20 cellular contexts compared by ENCODE assay signal in the genomic region with DNA sequence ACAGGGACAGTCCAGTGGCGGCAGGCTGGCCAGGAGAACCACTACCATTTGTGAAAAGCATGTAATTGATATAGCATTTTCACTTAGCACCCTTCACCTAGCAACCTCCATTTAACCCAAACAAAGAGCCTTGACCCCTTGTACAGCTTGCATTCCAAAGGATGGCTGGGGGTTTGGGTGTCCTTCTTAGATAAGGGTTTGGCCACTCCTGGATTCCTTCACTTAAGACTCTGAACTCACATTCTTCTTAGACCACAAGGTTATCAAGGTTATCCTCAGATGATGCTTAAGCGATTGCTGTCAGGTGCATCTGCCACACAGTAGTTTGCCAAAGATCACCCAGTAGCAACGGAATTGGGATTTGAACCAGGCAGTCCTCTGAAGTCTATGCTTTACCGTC.
DNase-seq lines count a peak whose midpoint lies in the region; ATAC-seq and TF ChIP-seq lines count a peak whose summit lies in the region.
"Had no signal": no experiment of that assay in that cellular context is flagged by ENCODE, and none has a peak within 500 bp of the region (broad histone marks: within the 10 kb centered on the region; RNA-seq: fewer than 3 reads in every experiment).

No MANE protein-coding gene starts in this region.

- H3K4me3 Mint-ChIP-seq in neural progenitor cell, result no peak overlapping the region
- no peak overlapping the region for H3K4me3 Mint-ChIP-seq in CD4-positive, alpha-beta T cell
- H3K4me3 Mint-ChIP-seq: CD4-positive, CD25-positive, alpha-beta regulatory T cell; GM23338; H9 had no signal

- H3K27me3 Mint-ChIP-seq in neural progenitor cell (ENCODE audit: insufficient read depth, low read depth), result peaks cover 2% of the 10 kb centered on the region
- H3K27me3 Mint-ChIP-seq in CD4-positive, alpha-beta T cell, result no peaks in the 10 kb centered on the region

- H3K36me3 Mint-ChIP-seq in neural progenitor cell, result peaks cover 2% of the 10 kb centered on the region
- H3K36me3 Mint-ChIP-seq in CD4-positive, alpha-beta T cell (ENCODE audit: low read depth), result no peaks in the 10 kb centered on the region
- H3K36me3 Mint-ChIP-seq: CD4-positive, CD25-positive, alpha-beta regulatory T cell had no signal

- no peak overlapping the region for H3K4me2 ChIP-seq in neural progenitor cell
- H3K4me2 ChIP-seq: BLaER1, GM23338 had no signal

- ATAC-seq in CD4-positive, alpha-beta T cell (ENCODE audit: poor library complexity), result no peak
- ATAC-seq in left lung (no peak), HG02970 (IDR thresholded peaks at IDR 0.05; ENCODE audit: low FRiP score, unreplicated experiment) (no peak)
- ATAC-seq: GM23338 had no signal

- no peak overlapping the region for H3K27ac ChIP-seq in neural progenitor cell
- H3K27ac ChIP-seq in CD4-positive, alpha-beta T cell (ENCODE audit: low read depth, low read length), result no peak overlapping the region
- H3K27ac ChIP-seq in left lung, result no peak overlapping the region
- H3K27ac ChIP-seq: BLaER1, Peyer's patch had no signal

- H2AFZ ChIP-seq in neural progenitor cell (replicated peaks), result no peak overlapping the region
- H2AFZ ChIP-seq: GM23338 had no signal

- H3K4me1 ChIP-seq in neural progenitor cell, result peaks cover 38% of the 10 kb centered on the region
- no peaks in the 10 kb centered on the region for H3K4me1 ChIP-seq in left lung
- H3K4me1 ChIP-seq: Peyer's patch had no signal

- intact Hi-C loops in CD4-positive, alpha-beta T cell (cut with DNase I, micrococcal nuclease), result no loop called here
- intact Hi-C loops in left lung (cut with DNase I), result no loop called here

- H3K36me3 ChIP-seq in neural progenitor cell (no peaks in the 10 kb centered on the region), left lung (no peaks in the 10 kb centered on the region)
- H3K36me3 ChIP-seq: BLaER1, Peyer's patch had no signal

- peaks cover 24% of the 10 kb centered on the region for H3F3A ChIP-seq in neural progenitor cell (ENCODE audit: low read depth)

- TF ChIP-seq CTCF in neural progenitor cell (IDR thresholded peaks at IDR 0.05) (no peak), left lung (IDR thresholded peaks at IDR 0.05) (no peak)
- no peak for TF ChIP-seq CTCF in CD4-positive, alpha-beta T cell (IDR thresholded peaks at IDR 0.05)

- H3K27me3 ChIP-seq in neural progenitor cell (no peaks in the 10 kb centered on the region), left lung (no peaks in the 10 kb centered on the region)
- H3K27me3 ChIP-seq in CD4-positive, alpha-beta T cell (ENCODE audit: control insufficient read depth, insufficient read depth, low read length), result no peaks in the 10 kb centered on the region
- H3K27me3 ChIP-seq: BLaER1, Peyer's patch had no signal

- H4K20me1 ChIP-seq in neural progenitor cell (ENCODE audit: low read depth), result peaks cover 4% of the 10 kb centered on the region
- H4K20me1 ChIP-seq: BLaER1 had no signal

- no peaks in the 10 kb centered on the region for H3K9me3 ChIP-seq in neural progenitor cell (ENCODE audit: low read depth)
- H3K9me3 ChIP-seq in CD4-positive, alpha-beta T cell (ENCODE audit: control insufficient read depth, low read length), result no peaks in the 10 kb centered on the region
- H3K9me3 ChIP-seq in left lung, result no peaks in the 10 kb centered on the region
- H3K9me3 ChIP-seq: BLaER1, Peyer's patch had no signal

- H3K27ac Mint-ChIP-seq in neural progenitor cell, result no peak overlapping the region
- H3K27ac Mint-ChIP-seq in CD4-positive, alpha-beta T cell, result no peak overlapping the region
- H3K27ac Mint-ChIP-seq: CD4-positive, CD25-positive, alpha-beta regulatory T cell; GM23338 had no signal

- DNase-seq in NCI-H146 (lab: John Stamatoyannopoulos, UW) (peak; percentile 65), NCI-H146 treated with DMSO at 0.1 percent for 48 hours (lab: John Stamatoyannopoulos, UW; ENCODE audit: unreplicated experiment) (no peak), ecto neural progenitor cell (ENCODE audit: low spot score) (peak; percentile 43), neural progenitor cell (ENCODE audit: low spot score) (peak; percentile 15), HK-2 (ENCODE audit: unreplicated experiment) (no peak), left lung (no peak)
- no peak for DNase-seq in CD4-positive, alpha-beta T cell
- DNase-seq: CD4-positive, CD25-positive, alpha-beta regulatory T cell; DMS53; H9; KG1; NCI-H1105; NCI-H1694; NCI-H2029 treated with DMSO at 0.1 percent for 48 hours; NCI-H526 treated with DMSO at 0.1 percent for 48 hours; OCI-M1; Peyer's patch had no signal

- POLR2A ChIA-PET in CD4-positive, alpha-beta T cell (lab: Charles Lee), result no interaction called here

- CTCF ChIA-PET in CD4-positive, alpha-beta T cell (lab: Charles Lee), result no interaction called here

- peaks cover 2% of the 10 kb centered on the region for H3K9me3 Mint-ChIP-seq in neural progenitor cell
- no peaks in the 10 kb centered on the region for H3K9me3 Mint-ChIP-seq in CD4-positive, alpha-beta T cell
- H3K9me3 Mint-ChIP-seq: GM23338, H9 had no signal

- H3K4me3 ChIP-seq in neural progenitor cell, result no peak overlapping the region
- H3K4me3 ChIP-seq in left lung, result no peak overlapping the region
- H3K4me3 ChIP-seq: BLaER1, GM23338, Peyer's patch had no signal

- H3K4me1 Mint-ChIP-seq in neural progenitor cell, result peaks cover 34% of the 10 kb centered on the region
- H3K4me1 Mint-ChIP-seq in CD4-positive, alpha-beta T cell (ENCODE audit: low read depth), result no peaks in the 10 kb centered on the region
- H3K4me1 Mint-ChIP-seq: CD4-positive, CD25-positive, alpha-beta regulatory T cell had no signal

- H3K79me2 ChIP-seq in neural progenitor cell (ENCODE audit: low read depth), result no peaks in the 10 kb centered on the region

- H3K9ac ChIP-seq in neural progenitor cell, result no peak overlapping the region
- H3K9ac ChIP-seq: BLaER1 had no signal

Comparison
In these comparisons a context has a peak if more than half of its experiments do, and no peak if none do; other contexts are left out.
1. DNase-seq: peak in NCI-H146 (single experiment), ecto neural progenitor cell (single experiment) and neural progenitor cell (single experiment); none in NCI-H146 treated with DMSO at 0.1 percent for 48 hours (single experiment), CD4-positive, alpha-beta T cell (0 of 10), HK-2 (single experiment) and left lung (0 of 2).